Comparison of ENCODE assay signal across 8 cellular contexts in the genomic region with DNA sequence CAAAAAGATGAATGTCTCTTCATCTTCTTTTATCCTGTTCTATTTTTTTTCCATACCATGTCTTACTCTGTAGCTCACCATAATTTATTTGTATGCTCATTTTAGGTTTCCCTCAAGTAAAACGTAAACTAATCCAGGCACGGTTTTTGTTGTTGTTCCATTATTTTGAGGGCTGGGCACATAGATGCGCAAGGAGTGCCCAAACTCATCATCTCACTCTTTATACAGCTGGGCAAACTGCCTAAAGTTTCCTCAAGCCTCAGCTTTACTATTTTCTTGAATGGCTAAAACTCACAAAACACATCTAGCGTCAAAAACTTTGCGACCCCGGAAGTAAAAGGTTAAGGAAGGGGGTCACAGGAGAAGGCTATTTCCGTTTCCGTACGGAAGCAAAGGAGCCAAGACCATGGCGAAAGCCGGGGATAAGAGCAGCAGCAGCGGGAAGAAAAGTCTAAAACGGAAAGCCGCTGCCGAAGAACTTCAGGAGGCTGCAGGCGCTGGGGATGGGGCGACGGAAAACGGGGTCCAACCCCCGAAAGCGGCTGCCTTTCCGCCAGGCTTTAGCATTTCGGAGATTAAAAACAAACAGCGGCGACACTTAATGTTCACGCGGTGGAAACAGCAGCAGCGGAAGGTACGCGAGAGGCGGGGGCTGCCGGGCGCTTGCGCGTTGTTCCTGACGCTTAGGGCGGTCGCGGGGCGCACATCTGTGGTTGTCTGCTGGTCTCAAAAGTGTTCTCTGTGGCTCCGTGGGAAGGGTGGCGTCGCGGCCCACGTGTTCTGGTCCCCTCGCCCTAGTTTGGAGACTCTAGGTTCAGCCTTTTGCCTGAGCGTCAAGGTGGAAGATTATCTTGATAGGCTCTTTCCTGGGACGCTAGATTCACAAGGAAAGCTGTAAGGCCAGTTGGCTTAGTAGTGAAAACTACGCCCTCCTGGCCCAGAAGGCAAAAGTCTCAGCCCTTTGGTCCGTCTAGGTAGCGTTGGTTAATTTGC. TPM values are rescaled to one million over a fixed set of nuclear protein-coding genes. Genes with fewer than 3 reads are reported as not detected.
DNase-seq lines count a peak whose midpoint lies in the region; ATAC-seq and TF ChIP-seq lines count a peak whose summit lies in the region.

A gene with protein sequence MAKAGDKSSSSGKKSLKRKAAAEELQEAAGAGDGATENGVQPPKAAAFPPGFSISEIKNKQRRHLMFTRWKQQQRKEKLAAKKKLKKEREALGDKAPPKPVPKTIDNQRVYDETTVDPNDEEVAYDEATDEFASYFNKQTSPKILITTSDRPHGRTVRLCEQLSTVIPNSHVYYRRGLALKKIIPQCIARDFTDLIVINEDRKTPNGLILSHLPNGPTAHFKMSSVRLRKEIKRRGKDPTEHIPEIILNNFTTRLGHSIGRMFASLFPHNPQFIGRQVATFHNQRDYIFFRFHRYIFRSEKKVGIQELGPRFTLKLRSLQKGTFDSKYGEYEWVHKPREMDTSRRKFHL (plus strand): TSS at position 391 of the 993 bp plus-strand sequence. CDS start 16 bp downstream, at position 407.

- H3K27me3 ChIP-seq in DND-41 (ENCODE audit: insufficient read depth, low read length, poor library complexity) (no peaks in the 10 kb centered on the region), KMS-11 (ENCODE audit: insufficient read depth, low read depth) (no peaks in the 10 kb centered on the region)

- peaks cover 18 to 34% (median 24%) of the 10 kb centered on the region in 5 donors for H3K27me3 Mint-ChIP-seq in naive thymus-derived CD8-positive, alpha-beta T cell
- peaks cover 21 to 22% of the 10 kb centered on the region in 2 donors for H3K27me3 Mint-ChIP-seq in stimulated activated naive B cell treated with anti-CD40 and anti-IgM and Interleukin-4, amounts not matched to agents 10 μg/mL and 1 μg/mL and 100 μg/mL, for 72 hours

- ATAC-seq in DND-41 (ENCODE audit: insufficient read depth, low read depth) (peak; percentile 96), GM21737 (IDR thresholded peaks at IDR 0.05; ENCODE audit: unreplicated experiment) (peak; percentile 94)
- peak; percentile 96 to 97 for ATAC-seq in naive thymus-derived CD8-positive, alpha-beta T cell
- peak; percentile 99 for ATAC-seq in stimulated activated naive B cell treated with anti-CD40 and anti-IgM and Interleukin-4, amounts not matched to agents 10 μg/mL and 1 μg/mL and 100 μg/mL, for 72 hours (replicated peaks)

- H2AFZ ChIP-seq in DND-41 (ENCODE audit: low read depth, low read length) (peak within 1 kb of the TSS; percentile 99), KMS-11 (ENCODE audit: low read depth) (peak within 1 kb of the TSS; percentile 90)

- peaks cover 53% of the 10 kb centered on the region for H3K79me2 ChIP-seq in DND-41 (ENCODE audit: insufficient read depth, low read length)
- H3K79me2 ChIP-seq in KMS-11 (ENCODE audit: insufficient read depth, low read depth) = peaks cover 23% of the 10 kb centered on the region; the same call in 1 of the 2 replicates

- H3K36me3 Mint-ChIP-seq in naive thymus-derived CD8-positive, alpha-beta T cell = peaks cover 20 to 31% (median 21%) of the 10 kb centered on the region in 3 donors
- H3K36me3 Mint-ChIP-seq in stimulated activated naive B cell treated with anti-CD40 and anti-IgM and Interleukin-4, amounts not matched to agents 10 μg/mL and 1 μg/mL and 100 μg/mL, for 72 hours = peaks cover 23 to 36% of the 10 kb centered on the region in 2 donors

- H3K9me3 ChIP-seq in DND-41 (ENCODE audit: insufficient read depth, low read length, severe bottlenecking) = peaks cover 9% of the 10 kb centered on the region

- H3K27ac ChIP-seq in DND-41 (ENCODE audit: low read length) = peak within 1 kb of the TSS; percentile 85
- peak within 1 kb of the TSS; percentile 87 for H3K27ac ChIP-seq in KMS-11

- H3K9me3 Mint-ChIP-seq in naive thymus-derived CD8-positive, alpha-beta T cell = peaks cover 0 to 20% (median 3%) of the 10 kb centered on the region in 9 donors
- H3K9me3 Mint-ChIP-seq in stimulated activated naive B cell treated with anti-CD40 and anti-IgM and Interleukin-4, amounts not matched to agents 10 μg/mL and 1 μg/mL and 100 μg/mL, for 72 hours = peaks cover 13 to 14% of the 10 kb centered on the region in 2 donors

- H3K27ac Mint-ChIP-seq in naive thymus-derived CD8-positive, alpha-beta T cell = peak within 1 kb of the TSS; percentile 91 to 100 (median 99)
- H3K27ac Mint-ChIP-seq in stimulated activated naive B cell treated with anti-CD40 and anti-IgM and Interleukin-4, amounts not matched to agents 10 μg/mL and 1 μg/mL and 100 μg/mL, for 72 hours = peak within 1 kb of the TSS; percentile 100

- peaks cover 29% of the 10 kb centered on the region for H3K4me1 ChIP-seq in DND-41 (ENCODE audit: insufficient read depth, low read length)
- H3K4me1 ChIP-seq in KMS-11 (ENCODE audit: low read depth, poor library complexity, severe bottlenecking) = peaks cover 7% of the 10 kb centered on the region

- POLR2A ChIA-PET in naive thymus-derived CD8-positive, alpha-beta T cell (lab: Charles Lee) = interaction anchor here (0.5 to 3.6 kb wide), 13 partner anchors 10 to 401 kb away, joined by 3 to 29 read pairs (median 4); a partner anchor contains a TSS

- peak within 1 kb of the TSS; percentile 93 to 96 for H3K4me3 ChIP-seq in DND-41 (ENCODE audit: low read depth in 1 of 2, low read length in 2 of 2)
- H3K4me3 ChIP-seq in KMS-11 (IDR thresholded peaks at IDR 0.05; ENCODE audit: insufficient read depth, low read depth, low read length) = peak within 1 kb of the TSS; percentile 57
- peak within 1 kb of the TSS; percentile 93 for H3K4me3 ChIP-seq in fibroblast of mammary gland (ENCODE audit: control insufficient read depth, low read depth, low read length)

- DNase-seq in DND-41 (peak; percentile 81), RKO (ENCODE audit: low spot score) (peak; percentile 91), fibroblast of mammary gland (ENCODE audit: low read depth) (peak; percentile 84)
- DNase-seq in activated T-helper 1 cell treated with anti-CD3 and anti-CD28 coated beads, Interleukin-2, amount 50 U/mL, for 16 hours (ENCODE audit: low read depth in 1 of 2, low spot score in 1 of 2) = peak; percentile 50 to 70
- DNase-seq in naive thymus-derived CD8-positive, alpha-beta T cell = peak; percentile 67 to 92 (median 82)
- DNase-seq in stimulated activated naive B cell treated with anti-CD40 and anti-IgM and Interleukin-4, amounts not matched to agents 10 μg/mL and 1 μg/mL and 100 μg/mL, for 72 hours = peak; percentile 77

- TF ChIP-seq CTCF in DND-41 (IDR thresholded peaks at IDR 0.05; ENCODE audit: borderline replicate concordance, extremely low read depth, low read length, poor library complexity, severe bottlenecking) (no peak), KMS-11 (conservative IDR thresholded peaks at IDR 0.05; ENCODE audit: low read depth, low read length) (no peak), fibroblast of mammary gland (conservative IDR thresholded peaks at IDR 0.05; ENCODE audit: control insufficient read depth, insufficient read depth, low read depth, low read length) (no peak)

- H4K20me1 ChIP-seq in DND-41 (ENCODE audit: insufficient read depth, low read length) (peaks cover 13% of the 10 kb centered on the region; the same call in 1 of the 2 replicates), KMS-11 (ENCODE audit: insufficient read depth) (no peaks in the 10 kb centered on the region)

- H3K4me2 ChIP-seq in DND-41 (ENCODE audit: insufficient read depth, low read length) = peak within 1 kb of the TSS; percentile 99
- H3K4me2 ChIP-seq in KMS-11 = peak within 1 kb of the TSS; percentile 52

- H3K9ac ChIP-seq in DND-41 (ENCODE audit: low read depth, low read length) = peak within 1 kb of the TSS; percentile 74
- H3K9ac ChIP-seq in KMS-11 = peak within 1 kb of the TSS; percentile 74

- H3K4me3 Mint-ChIP-seq in naive thymus-derived CD8-positive, alpha-beta T cell = peak within 1 kb of the TSS; percentile 96 to 100 (median 99)
- H3K4me3 Mint-ChIP-seq in stimulated activated naive B cell treated with anti-CD40 and anti-IgM and Interleukin-4, amounts not matched to agents 10 μg/mL and 1 μg/mL and 100 μg/mL, for 72 hours = peak within 1 kb of the TSS; percentile 100

- H3K4me1 Mint-ChIP-seq in naive thymus-derived CD8-positive, alpha-beta T cell = peaks cover 18 to 50% (median 46%) of the 10 kb centered on the region in 4 donors
- H3K4me1 Mint-ChIP-seq in stimulated activated naive B cell treated with anti-CD40 and anti-IgM and Interleukin-4, amounts not matched to agents 10 μg/mL and 1 μg/mL and 100 μg/mL, for 72 hours = peaks cover 23 to 40% of the 10 kb centered on the region in 2 donors

- H3K36me3 ChIP-seq in DND-41 (ENCODE audit: insufficient read depth, low read length) (peaks cover 31% of the 10 kb centered on the region), KMS-11 (ENCODE audit: insufficient read depth) (no peaks in the 10 kb centered on the region)

RNA-seq across cellular contexts. Expression of the gene that starts here (rescaled TPM):
- total RNA-seq in naive thymus-derived CD8-positive, alpha-beta T cell = 10 to 100 TPM; 50.2 to 52.4 TPM
- polyA plus RNA-seq in naive thymus-derived CD8-positive, alpha-beta T cell = 10 to 100 TPM; 55.2 to 64.2 (median 58.4) TPM

Comparison
In these comparisons a context has a peak if more than half of its experiments do, and no peak if none do; other contexts are left out.
1. Peak in every context shown above with its lines: DNase-seq, ATAC-seq, H3K4me3 ChIP-seq and H3K27ac ChIP-seq.